ENCODE assay signal across 1 cellular context in the genomic region with DNA sequence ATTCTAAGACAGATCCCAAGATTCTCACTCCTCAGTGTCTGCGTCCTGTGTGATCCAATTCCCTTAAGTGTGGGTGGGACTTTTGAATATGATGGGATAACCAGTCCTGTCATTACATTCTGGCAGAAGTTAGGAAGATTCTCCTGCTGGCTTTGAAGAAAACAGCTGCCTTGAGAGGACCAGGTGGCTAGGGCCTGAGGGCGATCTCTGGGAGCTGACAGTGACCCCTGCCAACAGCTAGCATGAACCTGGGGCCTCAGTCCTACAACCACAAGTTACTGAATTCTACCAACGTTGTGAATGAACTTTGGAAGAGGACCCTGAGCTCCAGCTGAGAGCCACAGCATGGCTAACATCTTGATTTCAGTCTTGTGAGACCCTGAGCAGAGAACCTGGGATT.
TF ChIP-seq lines count a peak whose summit lies in the region.

No MANE protein-coding gene starts in this region.

TF ChIP-seq in HepG2, 621 proteins besides CTCF, POLR2A, EP300 and RAD21 (continued from another document):
- TF ChIP-seq ZNF543 (CRISPR knock-in tag; IDR thresholded peaks at IDR 0.05): peak; percentile 80; the same call in 1 of the 2 replicates
- no peak for TF ChIP-seq ZMYM4 (CRISPR knock-in tag; IDR thresholded peaks at IDR 0.05)
TF ChIP-seq in HepG2: peak in this region for 1.
